8 cellular contexts compared by ENCODE assay signal in the genomic region with DNA sequence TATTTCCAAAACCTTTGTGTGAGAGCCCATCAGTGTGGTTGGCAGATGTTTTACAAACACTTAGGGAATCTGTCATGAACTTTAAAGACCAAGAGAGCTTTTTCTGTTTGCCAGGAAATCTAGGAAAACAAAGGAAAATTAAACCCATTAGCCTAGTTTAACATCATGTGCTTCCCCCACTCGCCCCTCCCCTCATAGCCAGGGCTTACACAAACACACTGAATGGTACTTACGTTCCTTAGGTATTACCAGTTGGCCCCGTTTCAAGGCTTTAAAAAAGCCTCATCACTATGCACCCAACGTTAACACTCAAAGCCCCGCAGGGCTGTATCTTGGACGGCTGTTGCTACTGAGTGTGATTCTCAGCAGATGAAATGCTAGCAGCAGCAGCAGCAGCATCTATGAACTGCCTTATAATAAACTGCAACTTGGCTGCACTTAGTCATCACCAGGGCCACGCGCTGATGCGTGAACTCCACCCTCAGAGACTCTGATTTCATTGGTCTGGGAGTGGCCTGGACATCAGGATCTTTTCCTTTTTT. TPM values are rescaled to one million over a fixed set of nuclear protein-coding genes. Genes with fewer than 3 reads are reported as not detected.
DNase-seq lines count a peak whose midpoint lies in the region; TF ChIP-seq lines count a peak whose summit lies in the region.

No MANE protein-coding gene starts in this region.

- H3K27me3 ChIP-seq in tibial nerve (no peaks in the 10 kb centered on the region), H7 (ENCODE audit: control insufficient read depth, insufficient read depth, low read length) (no peaks in the 10 kb centered on the region)

- H3K4me3 Mint-ChIP-seq in glutamatergic neuron (ENCODE audit: unreplicated experiment): peak overlapping the region; percentile 13

- H3K4me1 ChIP-seq in tibial nerve: peaks cover 0 to 26% (median 6%) of the 10 kb centered on the region in 4 donors

- TF ChIP-seq POLR2A in tibial nerve (IDR thresholded peaks at IDR 0.05): no peak

- peak overlapping the region; percentile 69 for H3K27ac ChIP-seq in VCaP
- peak overlapping the region in 3 of 4 donors; percentile 25 to 65 (median 44) for H3K27ac ChIP-seq in tibial nerve

- H3K9me3 Mint-ChIP-seq in glutamatergic neuron (ENCODE audit: unreplicated experiment): no peaks in the 10 kb centered on the region

- peak overlapping the region in 1 of 4 donors; percentile 4 for H3K4me3 ChIP-seq in tibial nerve
- no peak overlapping the region for H3K4me3 ChIP-seq in H7 (ENCODE audit: insufficient read depth, low read depth, low read length)

- peak overlapping the region; percentile 83 for H3K27ac Mint-ChIP-seq in glutamatergic neuron (ENCODE audit: unreplicated experiment)

- peaks cover 19% of the 10 kb centered on the region for H3K4me1 Mint-ChIP-seq in glutamatergic neuron (ENCODE audit: low read depth, unreplicated experiment)

- peak; percentile 52 for DNase-seq in activated naive CD4-positive, alpha-beta T cell treated with Interleukin-2 at 50 U/mL for 16 hours
- DNase-seq in activated naive CD4-positive, alpha-beta T cell (lab: John Stamatoyannopoulos, UW): no peak
- peak; percentile 92 for DNase-seq in NCI-H1436 treated with DMSO at 0.1 percent for 48 hours (lab: John Stamatoyannopoulos, UW)
- no peak for DNase-seq in glutamatergic neuron
- DNase-seq in tibial nerve (ENCODE audit: low spot score in 2 of 2): peak in 1 of 2 donors; percentile 21
- no peak for DNase-seq in H7
- no peak for DNase-seq in ureter (ENCODE audit: low spot score)

- peak in 1 of 2 donors; percentile 11 for TF ChIP-seq EP300 in tibial nerve (IDR thresholded peaks at IDR 0.05)

- H3K36me3 Mint-ChIP-seq in glutamatergic neuron (ENCODE audit: unreplicated experiment): no peaks in the 10 kb centered on the region

- no peak for TF ChIP-seq CTCF in VCaP (conservative IDR thresholded peaks at IDR 0.05)
- no peak for TF ChIP-seq CTCF in glutamatergic neuron (IDR thresholded peaks at IDR 0.05; ENCODE audit: partially characterized antibody, unreplicated experiment)
- no peak for TF ChIP-seq CTCF in tibial nerve (IDR thresholded peaks at IDR 0.05)

- H3K27me3 Mint-ChIP-seq in glutamatergic neuron (ENCODE audit: unreplicated experiment): no peaks in the 10 kb centered on the region

- 24 to 26% methylated on average over 9 of the region's 9 CpGs for WGBS in tibial nerve, 2 donors

- H3K36me3 ChIP-seq in tibial nerve: no peaks in the 10 kb centered on the region
- no peaks in the 10 kb centered on the region for H3K36me3 ChIP-seq in H7 (replicated peaks; ENCODE audit: control insufficient read depth, insufficient read depth, low read length)

- H3K9me3 ChIP-seq in tibial nerve: no peaks in the 10 kb centered on the region

RNA-seq across cellular contexts. Expression of a gene that starts 20.1 kb away (rescaled TPM):
- total RNA-seq in glutamatergic neuron (ENCODE audit: unreplicated experiment) (29.2 TPM), tibial nerve (10 to 100 TPM; 22.6 to 35.1 (median 29.3) TPM), ureter (33.2 TPM)
- 16.2 and 17.4 TPM in 2 replicates for total RNA-seq in H7 (2014; rRNA removed; shearing (Covaris generic))

Comparison
In these comparisons a context has a peak if more than half of its experiments do, and no peak if none do; other contexts are left out.
1. DNase-seq: peak in activated naive CD4-positive, alpha-beta T cell treated with Interleukin-2 at 50 U/mL for 16 hours (single experiment) and NCI-H1436 treated with DMSO at 0.1 percent for 48 hours (single experiment); none in activated naive CD4-positive, alpha-beta T cell (0 of 4), glutamatergic neuron (single experiment), H7 (single experiment) and ureter (single experiment).